ENCODE assay signal across 16 cellular contexts in the genomic region with DNA sequence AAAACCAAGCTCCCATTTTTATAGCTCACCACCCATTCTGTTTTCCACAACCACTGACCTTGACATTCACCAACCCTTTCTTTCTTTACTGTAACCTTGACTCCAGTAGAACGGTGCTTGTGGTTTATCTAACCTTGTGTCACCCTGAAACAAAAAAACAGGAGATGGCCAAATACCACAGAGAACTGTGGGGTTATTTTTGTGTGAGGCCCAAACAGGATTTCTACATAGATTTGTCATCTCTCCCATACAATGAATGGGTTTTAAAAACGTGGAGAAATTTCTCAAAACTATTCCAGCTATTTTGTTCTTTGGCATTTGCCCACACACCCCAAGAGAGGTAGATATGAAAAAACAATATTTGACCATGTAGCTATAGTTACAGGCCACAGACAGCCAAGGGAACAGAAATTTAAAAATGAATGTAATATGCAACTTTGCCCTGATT.
A peak's percentile ranks its signal among the peaks of the same experiment; 100 is the strongest.
DNase-seq lines count a peak whose midpoint lies in the region; ATAC-seq and TF ChIP-seq lines count a peak whose summit lies in the region.
"Had no signal": no experiment of that assay in that cellular context is flagged by ENCODE, and none has a peak within 500 bp of the region (broad histone marks: within the 10 kb centered on the region; RNA-seq: fewer than 3 reads in every experiment).

No MANE protein-coding gene starts in this region.

- H3K9me3 ChIP-seq in right atrium auricular region (no peaks in the 10 kb centered on the region), thoracic aorta (no peaks in the 10 kb centered on the region)
- H3K9me3 ChIP-seq: upper lobe of left lung had no signal

- H3K27ac ChIP-seq in right atrium auricular region (no peak overlapping the region), thoracic aorta (peak overlapping the region; percentile 23 to 32)
- H3K27ac ChIP-seq: upper lobe of left lung had no signal

- ATAC-seq in Right ventricle myocardium inferior (peak; percentile 60), thoracic aorta (ENCODE audit: insufficient number of reproducible peaks, low FRiP score, low read depth) (no peak), HG03432 (IDR thresholded peaks at IDR 0.05; ENCODE audit: unreplicated experiment) (no peak)

- H3K4me1 ChIP-seq in right atrium auricular region (no peaks in the 10 kb centered on the region), thoracic aorta (ENCODE audit: control insufficient read depth in 1 of 2, low read depth in 2 of 2) (peaks cover 13 to 26% of the 10 kb centered on the region in 2 donors)
- H3K4me1 ChIP-seq: upper lobe of left lung had no signal

- H3K4me3 ChIP-seq in right atrium auricular region (no peak overlapping the region), fibroblast of the aortic adventitia (ENCODE audit: low read depth, low read length) (no peak overlapping the region), thoracic aorta (no peak overlapping the region)
- H3K4me3 ChIP-seq: upper lobe of left lung had no signal

- no peaks in the 10 kb centered on the region for H3K27me3 ChIP-seq in right atrium auricular region
- no peaks in the 10 kb centered on the region for H3K27me3 ChIP-seq in thoracic aorta (replicated peaks; ENCODE audit: insufficient read depth)
- H3K27me3 ChIP-seq: upper lobe of left lung had no signal

- TF ChIP-seq CTCF in right atrium auricular region (IDR thresholded peaks at IDR 0.05) (no peak), fibroblast of the aortic adventitia (IDR thresholded peaks at IDR 0.05; ENCODE audit: insufficient read depth, low read length) (no peak), thoracic aorta (IDR thresholded peaks at IDR 0.05) (no peak)

- DNase-seq in Right ventricle myocardium inferior (ENCODE audit: missing footprints) (no peak), right atrium auricular region (ENCODE audit: low spot score) (no peak), astrocyte of the hippocampus (ENCODE audit: low read depth, low spot score) (peak; percentile 81), fibroblast of the aortic adventitia (ENCODE audit: low read depth) (peak; percentile 97), thoracic aorta (ENCODE audit: low spot score) (no peak), SIG-M5 (lab: John Stamatoyannopoulos, UW) (no peak)
- DNase-seq in stimulated activated CD4-positive, alpha-beta T cell treated with anti-CD3 and anti-CD28 coated beads, Interleukin-4, amount 100 ng/mL, for 4 hours = no peak
- DNase-seq: activated CD4-positive, CD25-positive, alpha-beta regulatory T cell; activated gamma-delta T cell treated with Interleukin-2 at 50 U/mL for 16 hours; effector CD4-positive, alpha-beta T cell; NCI-H2081; NCI-H82; retina; stimulated activated CD4-positive, alpha-beta T cell treated with anti-CD3 and anti-CD28 coated beads, Interleukin-4, amount 100 ng/mL, for 24 hours; upper lobe of left lung had no signal

- no peaks in the 10 kb centered on the region for H3K36me3 ChIP-seq in right atrium auricular region
- H3K36me3 ChIP-seq in thoracic aorta = no peaks in the 10 kb centered on the region
- H3K36me3 ChIP-seq: upper lobe of left lung had no signal

- intact Hi-C loops in Right ventricle myocardium inferior (cut with DNase I) = no loop called here

Comparison
In these comparisons a context has a peak if more than half of its experiments do, and no peak if none do; other contexts are left out.
1. DNase-seq: peak in astrocyte of the hippocampus (single experiment) and fibroblast of the aortic adventitia (single experiment); none in Right ventricle myocardium inferior (single experiment), right atrium auricular region (single experiment), thoracic aorta (single experiment), stimulated activated CD4-positive, alpha-beta T cell treated with anti-CD3 and anti-CD28 coated beads, Interleukin-4, amount 100 ng/mL, for 4 hours (0 of 2) and SIG-M5 (single experiment).
2. H3K27ac ChIP-seq: peak in thoracic aorta (2 of 2); none in right atrium auricular region (0 of 2).